Comparison of ENCODE assay signal across 10 cellular contexts in the genomic region with DNA sequence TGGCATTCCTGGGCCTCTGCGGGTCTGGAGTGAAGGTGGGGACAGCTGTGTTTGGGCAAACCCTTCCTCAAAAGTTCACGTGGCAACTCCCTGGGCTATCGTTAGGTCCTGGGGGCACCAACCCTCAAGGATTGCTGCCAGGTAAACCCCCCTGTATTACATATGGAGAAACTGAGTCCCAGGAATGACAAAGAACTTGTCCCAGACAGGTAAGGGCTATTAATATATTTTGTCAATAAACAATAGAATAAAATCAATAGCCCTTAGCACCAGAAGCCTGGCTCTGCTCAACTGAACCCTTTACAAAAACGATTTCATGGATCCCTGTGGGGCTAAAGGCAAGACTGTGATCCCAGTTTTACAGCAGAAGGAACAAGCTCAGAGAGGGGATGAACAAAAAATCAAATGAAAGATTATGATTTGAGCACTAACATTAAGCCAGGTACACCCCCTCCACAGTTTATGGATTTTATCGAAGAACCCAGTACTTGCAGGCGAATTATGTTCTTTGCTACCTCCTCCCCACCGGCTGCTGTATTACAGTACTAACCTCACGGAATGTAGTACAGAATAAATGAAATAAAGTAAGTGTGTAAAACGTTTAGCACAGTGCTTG. TPM values are rescaled to one million over a fixed set of nuclear protein-coding genes. Genes with fewer than 3 reads are reported as not detected.
DNase-seq lines count a peak whose midpoint lies in the region; TF ChIP-seq lines count a peak whose summit lies in the region.
"Had no signal": no experiment of that assay in that cellular context is flagged by ENCODE, and none has a peak within 500 bp of the region (broad histone marks: within the 10 kb centered on the region; RNA-seq: fewer than 3 reads in every experiment).

No MANE protein-coding gene starts in this region.

- H3K4me1 Mint-ChIP-seq in progenitor cell of endocrine pancreas (ENCODE audit: low read depth): peaks cover 52% of the 10 kb centered on the region

- H3K4me1 ChIP-seq in esophagus muscularis mucosa: peaks cover 57 to 84% (median 80%) of the 10 kb centered on the region in 4 donors

- no peaks in the 10 kb centered on the region for H3K9me3 ChIP-seq in esophagus muscularis mucosa

- WGBS in esophagus muscularis mucosa: 44% methylated on average over 8 of the region's 9 CpGs

- peak; percentile 75 for DNase-seq in DMS53 (lab: John Stamatoyannopoulos, UW)
- DNase-seq in NCI-H69 (lab: John Stamatoyannopoulos, UW): peak; percentile 82
- DNase-seq in esophagus muscularis mucosa (ENCODE audit: extremely low spot score): no peak
- DNase-seq in progenitor cell of endocrine pancreas (ENCODE audit: low spot score, unreplicated experiment): no peak
- DNase-seq in iPS-NIHi7 (ENCODE audit: extremely low spot score): no peak
- DNase-seq in HCEC 1CT: no peak
- DNase-seq in stimulated activated naive CD4-positive, alpha-beta T cell treated with Interleukin-2 at 50 U/mL for 16 hours (lab: John Stamatoyannopoulos, UW): no peak
- no peak for DNase-seq in head of caudate nucleus
- DNase-seq: T-helper 2 cell had no signal

- TF ChIP-seq POLR2A in esophagus muscularis mucosa (IDR thresholded peaks at IDR 0.05; ENCODE audit: low read depth): no peak

- H3K36me3 Mint-ChIP-seq in progenitor cell of endocrine pancreas (ENCODE audit: insufficient read depth): peaks cover 12% of the 10 kb centered on the region

- intact Hi-C loops in esophagus muscularis mucosa (cut with DNase I): no loop called here
- intact Hi-C loops in head of caudate nucleus (cut with DNase I): no loop called here

- TF ChIP-seq EP300 in esophagus muscularis mucosa (IDR thresholded peaks at IDR 0.05): no peak

- peaks cover 0 to 22% (median 0%) of the 10 kb centered on the region in 4 donors for H3K36me3 ChIP-seq in esophagus muscularis mucosa

- peak overlapping the region; percentile 99 for H3K27ac Mint-ChIP-seq in progenitor cell of endocrine pancreas

- H3K27me3 Mint-ChIP-seq in progenitor cell of endocrine pancreas: no peaks in the 10 kb centered on the region

- peak overlapping the region; percentile 92 for H3K4me3 Mint-ChIP-seq in progenitor cell of endocrine pancreas (ENCODE audit: low read depth)

- TF ChIP-seq CTCF in esophagus muscularis mucosa (IDR thresholded peaks at IDR 0.05) (no peak), progenitor cell of endocrine pancreas (IDR thresholded peaks at IDR 0.05; ENCODE audit: unreplicated experiment) (no peak)

- no peaks in the 10 kb centered on the region for H3K27me3 ChIP-seq in esophagus muscularis mucosa

- peak overlapping the region; percentile 71 to 83 (median 74) for H3K4me3 ChIP-seq in esophagus muscularis mucosa

- H3K9me3 Mint-ChIP-seq in progenitor cell of endocrine pancreas (ENCODE audit: low read depth): no peaks in the 10 kb centered on the region

- peak overlapping the region; percentile 91 to 98 (median 94) for H3K27ac ChIP-seq in esophagus muscularis mucosa (replicated peaks in 1 of 4)

RNA-seq across cellular contexts. Expression of a gene that starts 2.7 kb away (rescaled TPM):
- total RNA-seq in esophagus muscularis mucosa: 100 to 1,000 TPM; 199 to 744 (median 532) TPM
- 322 and 326 TPM in 2 replicates for total RNA-seq in progenitor cell of endocrine pancreas

RNA-seq across cellular contexts. Expression of a gene that starts 30.0 kb away (rescaled TPM):
- total RNA-seq in esophagus muscularis mucosa (10 to 100 TPM in 1 of 4 donors, 1 to 10 TPM in 3; 2.1 to 14.2 (median 7.1) TPM), progenitor cell of endocrine pancreas (not detected in 2 replicates)
- total RNA-seq: bronchial epithelial cell had no signal

Comparison
In these comparisons a context has a peak if more than half of its experiments do, and no peak if none do; other contexts are left out.
1. DNase-seq: peak in DMS53 (single experiment) and NCI-H69 (single experiment); none in esophagus muscularis mucosa (single experiment), progenitor cell of endocrine pancreas (single experiment), iPS-NIHi7 (single experiment), HCEC 1CT (single experiment), stimulated activated naive CD4-positive, alpha-beta T cell treated with Interleukin-2 at 50 U/mL for 16 hours (single experiment) and head of caudate nucleus (0 of 42).